Comparison of ENCODE assay signal across 1 cellular context in genomic region chr2:74429487-74430451, GRCh38.
TF ChIP-seq lines count a peak whose summit lies in the region.

No MANE protein-coding gene starts in this region.

TF ChIP-seq in HepG2, 621 proteins besides CTCF, POLR2A, EP300 and RAD21 (continued from another document and continues in another):
- TF ChIP-seq ZBTB34 (CRISPR knock-in tag; IDR thresholded peaks at IDR 0.05), result peak; percentile 94
- TF ChIP-seq ZNF878 (CRISPR knock-in tag; IDR thresholded peaks at IDR 0.05), result peak; percentile 71; the same call in 1 of the 2 replicates
- TF ChIP-seq, protein P1, sequence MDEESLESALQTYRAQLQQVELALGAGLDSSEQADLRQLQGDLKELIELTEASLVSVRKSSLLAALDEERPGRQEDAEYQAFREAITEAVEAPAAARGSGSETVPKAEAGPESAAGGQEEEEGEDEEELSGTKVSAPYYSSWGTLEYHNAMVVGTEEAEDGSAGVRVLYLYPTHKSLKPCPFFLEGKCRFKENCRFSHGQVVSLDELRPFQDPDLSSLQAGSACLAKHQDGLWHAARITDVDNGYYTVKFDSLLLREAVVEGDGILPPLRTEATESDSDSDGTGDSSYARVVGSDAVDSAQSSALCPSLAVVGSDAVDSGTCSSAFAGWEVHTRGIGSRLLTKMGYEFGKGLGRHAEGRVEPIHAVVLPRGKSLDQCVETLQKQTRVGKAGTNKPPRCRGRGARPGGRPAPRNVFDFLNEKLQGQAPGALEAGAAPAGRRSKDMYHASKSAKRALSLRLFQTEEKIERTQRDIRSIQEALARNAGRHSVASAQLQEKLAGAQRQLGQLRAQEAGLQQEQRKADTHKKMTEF (CRISPR knock-in tag; IDR thresholded peaks at IDR 0.05), result peak; percentile 76
- TF ChIP-seq, protein P2, sequence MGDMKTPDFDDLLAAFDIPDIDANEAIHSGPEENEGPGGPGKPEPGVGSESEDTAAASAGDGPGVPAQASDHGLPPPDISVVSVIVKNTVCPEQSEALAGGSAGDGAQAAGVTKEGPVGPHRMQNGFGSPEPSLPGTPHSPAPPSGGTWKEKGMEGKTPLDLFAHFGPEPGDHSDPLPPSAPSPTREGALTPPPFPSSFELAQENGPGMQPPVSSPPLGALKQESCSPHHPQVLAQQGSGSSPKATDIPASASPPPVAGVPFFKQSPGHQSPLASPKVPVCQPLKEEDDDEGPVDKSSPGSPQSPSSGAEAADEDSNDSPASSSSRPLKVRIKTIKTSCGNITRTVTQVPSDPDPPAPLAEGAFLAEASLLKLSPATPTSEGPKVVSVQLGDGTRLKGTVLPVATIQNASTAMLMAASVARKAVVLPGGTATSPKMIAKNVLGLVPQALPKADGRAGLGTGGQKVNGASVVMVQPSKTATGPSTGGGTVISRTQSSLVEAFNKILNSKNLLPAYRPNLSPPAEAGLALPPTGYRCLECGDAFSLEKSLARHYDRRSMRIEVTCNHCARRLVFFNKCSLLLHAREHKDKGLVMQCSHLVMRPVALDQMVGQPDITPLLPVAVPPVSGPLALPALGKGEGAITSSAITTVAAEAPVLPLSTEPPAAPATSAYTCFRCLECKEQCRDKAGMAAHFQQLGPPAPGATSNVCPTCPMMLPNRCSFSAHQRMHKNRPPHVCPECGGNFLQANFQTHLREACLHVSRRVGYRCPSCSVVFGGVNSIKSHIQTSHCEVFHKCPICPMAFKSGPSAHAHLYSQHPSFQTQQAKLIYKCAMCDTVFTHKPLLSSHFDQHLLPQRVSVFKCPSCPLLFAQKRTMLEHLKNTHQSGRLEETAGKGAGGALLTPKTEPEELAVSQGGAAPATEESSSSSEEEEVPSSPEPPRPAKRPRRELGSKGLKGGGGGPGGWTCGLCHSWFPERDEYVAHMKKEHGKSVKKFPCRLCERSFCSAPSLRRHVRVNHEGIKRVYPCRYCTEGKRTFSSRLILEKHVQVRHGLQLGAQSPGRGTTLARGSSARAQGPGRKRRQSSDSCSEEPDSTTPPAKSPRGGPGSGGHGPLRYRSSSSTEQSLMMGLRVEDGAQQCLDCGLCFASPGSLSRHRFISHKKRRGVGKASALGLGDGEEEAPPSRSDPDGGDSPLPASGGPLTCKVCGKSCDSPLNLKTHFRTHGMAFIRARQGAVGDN (CRISPR knock-in tag; IDR thresholded peaks at IDR 0.05), result peak; percentile 99
- peak; percentile 36; the same call in 1 of the 2 replicates for TF ChIP-seq ZNF383 (CRISPR knock-in tag; IDR thresholded peaks at IDR 0.05; ENCODE audit: borderline replicate concordance)
- TF ChIP-seq ZNF556 (CRISPR knock-in tag; IDR thresholded peaks at IDR 0.05; ENCODE audit: borderline replicate concordance), result peak; percentile 88; the same call in 1 of the 2 replicates
- 0 out of 2 replicates have a peak, but pooled peaks have one; percentile 24 for TF ChIP-seq SMARCE1 (IDR thresholded peaks at IDR 0.05; ENCODE audit: borderline replicate concordance)
- peak; percentile 49 for TF ChIP-seq TBL1XR1 (IDR thresholded peaks at IDR 0.05; ENCODE audit: borderline replicate concordance, low read length, partially characterized antibody)
- TF ChIP-seq SIX1 (CRISPR knock-in tag; IDR thresholded peaks at IDR 0.05; ENCODE audit: borderline replicate concordance), result peak; percentile 44; the same call in 1 of the 2 replicates
- peak; percentile 69 for TF ChIP-seq NCOA2 (CRISPR knock-in tag; IDR thresholded peaks at IDR 0.05)
- peak; percentile 56; the same call in 1 of the 2 replicates for TF ChIP-seq MED1 (CRISPR knock-in tag; IDR thresholded peaks at IDR 0.05)
- TF ChIP-seq ZNF678 (CRISPR knock-in tag; IDR thresholded peaks at IDR 0.05), result peak; percentile 91
- TF ChIP-seq RXRA (CRISPR knock-in tag; IDR thresholded peaks at IDR 0.05), result peak; percentile 67
- peak; percentile 51; the same call in 1 of the 2 replicates for TF ChIP-seq ZBTB42 (CRISPR knock-in tag; IDR thresholded peaks at IDR 0.05)
- no peak for TF ChIP-seq NBN (conservative IDR thresholded peaks at IDR 0.05)
- TF ChIP-seq IRF2 (CRISPR knock-in tag; IDR thresholded peaks at IDR 0.05), result 0 out of 2 replicates have a peak, but pooled peaks have one; percentile 51
- TF ChIP-seq HDAC6 (IDR thresholded peaks at IDR 0.05; ENCODE audit: low read depth, low read length), result no peak
- 0 out of 2 replicates have a peak, but pooled peaks have one; percentile 27 for TF ChIP-seq GLI4 (CRISPR knock-in tag; IDR thresholded peaks at IDR 0.05; ENCODE audit: borderline replicate concordance)
- TF ChIP-seq MED13 (CRISPR knock-in tag; IDR thresholded peaks at IDR 0.05), result no peak
- peak; percentile 81 for TF ChIP-seq MAZ (IDR thresholded peaks at IDR 0.05; ENCODE audit: borderline replicate concordance, low read depth, low read length)
- peak; percentile 63 for TF ChIP-seq MAZ (CRISPR knock-in tag; IDR thresholded peaks at IDR 0.05; ENCODE audit: low read depth)
- peak; percentile 61; the same call in 1 of the 2 replicates for TF ChIP-seq POLR2G (IDR thresholded peaks at IDR 0.05; ENCODE audit: low read depth, low read length)
- TF ChIP-seq ETV5 (CRISPR knock-in tag; IDR thresholded peaks at IDR 0.05; ENCODE audit: borderline replicate concordance), result peak; percentile 47; the same call in 1 of the 2 replicates
- TF ChIP-seq ZFP36L1 (CRISPR knock-in tag; IDR thresholded peaks at IDR 0.05), result no peak
- TF ChIP-seq, protein P3, sequence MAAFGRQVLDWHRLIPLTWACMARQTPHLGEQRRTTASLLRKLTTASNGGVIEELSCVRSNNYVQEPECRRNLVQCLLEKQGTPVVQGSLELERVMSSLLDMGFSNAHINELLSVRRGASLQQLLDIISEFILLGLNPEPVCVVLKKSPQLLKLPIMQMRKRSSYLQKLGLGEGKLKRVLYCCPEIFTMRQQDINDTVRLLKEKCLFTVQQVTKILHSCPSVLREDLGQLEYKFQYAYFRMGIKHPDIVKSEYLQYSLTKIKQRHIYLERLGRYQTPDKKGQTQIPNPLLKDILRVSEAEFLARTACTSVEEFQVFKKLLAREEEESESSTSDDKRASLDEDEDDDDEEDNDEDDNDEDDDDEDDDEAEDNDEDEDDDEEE (CRISPR knock-in tag; IDR thresholded peaks at IDR 0.05), result peak; percentile 78; the same call in 1 of the 2 replicates
- 0 out of 2 replicates have a peak, but pooled peaks have one; percentile 48 for TF ChIP-seq PPARG (CRISPR knock-in tag; conservative IDR thresholded peaks at IDR 0.05)
- no peak for TF ChIP-seq HOXA7 (CRISPR knock-in tag; IDR thresholded peaks at IDR 0.05)
- TF ChIP-seq ZBTB3 (CRISPR knock-in tag; IDR thresholded peaks at IDR 0.05; ENCODE audit: borderline replicate concordance, low read depth), result peak; percentile 85; the same call in 1 of the 2 replicates
- TF ChIP-seq CEBPG (CRISPR knock-in tag; IDR thresholded peaks at IDR 0.05), result peak; percentile 33
- TF ChIP-seq NR2C2 (CRISPR knock-in tag; IDR thresholded peaks at IDR 0.05; ENCODE audit: borderline replicate concordance), result peak; percentile 95
- no peak for TF ChIP-seq ZNF737 (CRISPR knock-in tag; IDR thresholded peaks at IDR 0.05; ENCODE audit: borderline replicate concordance)
- TF ChIP-seq ZSCAN25 (CRISPR knock-in tag; IDR thresholded peaks at IDR 0.05), result peak; percentile 94
- peak; percentile 42; the same call in 1 of the 2 replicates for TF ChIP-seq ARHGAP35 (CRISPR knock-in tag; IDR thresholded peaks at IDR 0.05; ENCODE audit: borderline replicate concordance)
- TF ChIP-seq, protein P4, sequence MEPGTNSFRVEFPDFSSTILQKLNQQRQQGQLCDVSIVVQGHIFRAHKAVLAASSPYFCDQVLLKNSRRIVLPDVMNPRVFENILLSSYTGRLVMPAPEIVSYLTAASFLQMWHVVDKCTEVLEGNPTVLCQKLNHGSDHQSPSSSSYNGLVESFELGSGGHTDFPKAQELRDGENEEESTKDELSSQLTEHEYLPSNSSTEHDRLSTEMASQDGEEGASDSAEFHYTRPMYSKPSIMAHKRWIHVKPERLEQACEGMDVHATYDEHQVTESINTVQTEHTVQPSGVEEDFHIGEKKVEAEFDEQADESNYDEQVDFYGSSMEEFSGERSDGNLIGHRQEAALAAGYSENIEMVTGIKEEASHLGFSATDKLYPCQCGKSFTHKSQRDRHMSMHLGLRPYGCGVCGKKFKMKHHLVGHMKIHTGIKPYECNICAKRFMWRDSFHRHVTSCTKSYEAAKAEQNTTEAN (CRISPR knock-in tag; conservative IDR thresholded peaks at IDR 0.05), result peak; percentile 73; the same call in 1 of the 2 replicates
- TF ChIP-seq ATAD3A (CRISPR knock-in tag; IDR thresholded peaks at IDR 0.05), result no peak
- TF ChIP-seq LCORL (IDR thresholded peaks at IDR 0.05), result no peak
- peak; percentile 91 for TF ChIP-seq LCORL (CRISPR knock-in tag; IDR thresholded peaks at IDR 0.05)
- no peak for TF ChIP-seq ZNF615 (CRISPR knock-in tag; IDR thresholded peaks at IDR 0.05; ENCODE audit: borderline replicate concordance)
- TF ChIP-seq ZNF253 (CRISPR knock-in tag; IDR thresholded peaks at IDR 0.05; ENCODE audit: borderline replicate concordance), result peak; percentile 63; the same call in 1 of the 2 replicates
- TF ChIP-seq PRMT3 (CRISPR knock-in tag; IDR thresholded peaks at IDR 0.05; ENCODE audit: borderline replicate concordance, low read depth), result peak; percentile 26; the same call in 1 of the 2 replicates
- peak; percentile 26; the same call in 1 of the 2 replicates for TF ChIP-seq ZBTB25 (CRISPR knock-in tag; IDR thresholded peaks at IDR 0.05)
- TF ChIP-seq MIER2 (CRISPR knock-in tag; IDR thresholded peaks at IDR 0.05), result 0 out of 2 replicates have a peak, but pooled peaks have one; percentile 5
- peak; percentile 80 for TF ChIP-seq ARNTL (CRISPR knock-in tag; IDR thresholded peaks at IDR 0.05)
- no peak for TF ChIP-seq MLLT10 (CRISPR knock-in tag; IDR thresholded peaks at IDR 0.05)
- TF ChIP-seq ZNF512B (CRISPR knock-in tag; IDR thresholded peaks at IDR 0.05; ENCODE audit: borderline replicate concordance), result no peak
- TF ChIP-seq ZBTB44 (CRISPR knock-in tag; IDR thresholded peaks at IDR 0.05), result no peak
